Comparison of ENCODE assay signal across 11 cellular contexts in the genomic region with DNA sequence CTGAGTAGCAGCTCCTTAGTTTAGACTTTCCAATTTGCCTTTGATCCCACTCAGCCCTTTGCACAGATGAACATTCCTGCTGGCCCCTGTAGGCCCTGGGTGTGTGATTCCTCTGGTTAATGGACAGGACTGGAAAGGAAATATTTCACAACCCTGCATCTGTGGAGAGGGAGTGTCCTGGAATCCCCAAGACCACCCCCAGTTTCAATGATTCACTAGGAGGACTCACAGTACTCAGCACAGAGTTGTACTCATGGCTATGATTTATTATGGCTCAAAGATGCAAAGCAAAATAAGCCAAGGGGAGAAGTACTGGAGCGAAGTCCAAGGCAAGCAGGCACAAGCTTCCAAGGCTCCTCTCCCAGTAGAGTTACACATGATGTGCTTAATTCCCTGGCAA. TPM values are rescaled to one million over a fixed set of nuclear protein-coding genes. Genes with fewer than 3 reads are reported as not detected.
DNase-seq lines count a peak whose midpoint lies in the region; TF ChIP-seq lines count a peak whose summit lies in the region.
"Had no signal": no experiment of that assay in that cellular context is flagged by ENCODE, and none has a peak within 500 bp of the region (broad histone marks: within the 10 kb centered on the region; RNA-seq: fewer than 3 reads in every experiment).

No MANE protein-coding gene starts in this region.

- TF ChIP-seq CTCF in AG09309 (IDR thresholded peaks at IDR 0.05; ENCODE audit: control insufficient read depth, insufficient read depth, low read depth, low read length, missing control alignments) = no peak
- no peak for TF ChIP-seq CTCF in neural progenitor cell (IDR thresholded peaks at IDR 0.05)

- H3K27me3 ChIP-seq in neural progenitor cell = no peaks in the 10 kb centered on the region

- no peak overlapping the region for H2AFZ ChIP-seq in neural progenitor cell (replicated peaks)

- H3K9me3 Mint-ChIP-seq in neural progenitor cell = no peaks in the 10 kb centered on the region
- H3K9me3 Mint-ChIP-seq: activated naive CD4-positive, alpha-beta T cell treated with anti-CD3 and anti-CD28 coated beads, Interleukin-2, amount 50 U/mL, for 24 hours; CD4-positive, CD25-positive, alpha-beta regulatory T cell had no signal

- no peak overlapping the region for H3K9ac ChIP-seq in neural progenitor cell

- H3K27ac ChIP-seq in neural progenitor cell = no peak overlapping the region

- H3K4me1 ChIP-seq in neural progenitor cell = peaks cover 3% of the 10 kb centered on the region

- peaks cover 7% of the 10 kb centered on the region for H3K36me3 Mint-ChIP-seq in neural progenitor cell
- H3K36me3 Mint-ChIP-seq: activated naive CD4-positive, alpha-beta T cell treated with anti-CD3 and anti-CD28 coated beads, Interleukin-2, amount 50 U/mL, for 24 hours had no signal

- DNase-seq in AG09309 (ENCODE audit: low read depth) (peak; percentile 84), RPMI7951 (ENCODE audit: low read depth) (peak; percentile 76), fibroblast of peridontal ligament (ENCODE audit: extremely low read depth) (peak; percentile 87), non-pigmented ciliary epithelial cell (ENCODE audit: low read depth) (peak; percentile 74), neural progenitor cell (ENCODE audit: low spot score) (no peak), T-helper 1 cell (no peak), NCI-H2029 (lab: John Stamatoyannopoulos, UW) (no peak)
- DNase-seq in activated CD4-positive, alpha-beta T cell treated with anti-CD3 and anti-CD28 coated beads for 1 hour = no peak
- DNase-seq: CD4-positive, CD25-positive, alpha-beta regulatory T cell; NCI-H146 had no signal

- no peaks in the 10 kb centered on the region for H3F3A ChIP-seq in neural progenitor cell (ENCODE audit: low read depth)

- no peaks in the 10 kb centered on the region for H4K20me1 ChIP-seq in neural progenitor cell (ENCODE audit: low read depth)

- H3K4me3 ChIP-seq in AG09309 (ENCODE audit: control insufficient read depth, low read depth, low read length) (no peak overlapping the region), neural progenitor cell (no peak overlapping the region)

- no peaks in the 10 kb centered on the region for H3K9me3 ChIP-seq in neural progenitor cell (ENCODE audit: low read depth)

- no peak overlapping the region for H3K4me3 Mint-ChIP-seq in neural progenitor cell
- H3K4me3 Mint-ChIP-seq: activated naive CD4-positive, alpha-beta T cell treated with anti-CD3 and anti-CD28 coated beads, Interleukin-2, amount 50 U/mL, for 24 hours; CD4-positive, CD25-positive, alpha-beta regulatory T cell had no signal

- H3K27ac Mint-ChIP-seq in neural progenitor cell = no peak overlapping the region
- H3K27ac Mint-ChIP-seq: activated naive CD4-positive, alpha-beta T cell treated with anti-CD3 and anti-CD28 coated beads, Interleukin-2, amount 50 U/mL, for 24 hours had no signal

- peaks cover 10% of the 10 kb centered on the region for H3K4me1 Mint-ChIP-seq in neural progenitor cell
- H3K4me1 Mint-ChIP-seq: activated naive CD4-positive, alpha-beta T cell treated with anti-CD3 and anti-CD28 coated beads, Interleukin-2, amount 50 U/mL, for 24 hours had no signal

- peaks cover 36% of the 10 kb centered on the region for H3K79me2 ChIP-seq in neural progenitor cell (ENCODE audit: low read depth)

- H3K27me3 Mint-ChIP-seq in neural progenitor cell (ENCODE audit: insufficient read depth, low read depth) = no peaks in the 10 kb centered on the region
- H3K27me3 Mint-ChIP-seq: activated naive CD4-positive, alpha-beta T cell treated with anti-CD3 and anti-CD28 coated beads, Interleukin-2, amount 50 U/mL, for 24 hours; CD4-positive, CD25-positive, alpha-beta regulatory T cell had no signal

- H3K4me2 ChIP-seq in neural progenitor cell = no peak overlapping the region

- H3K36me3 ChIP-seq in neural progenitor cell = no peaks in the 10 kb centered on the region

RNA-seq across cellular contexts. Expression of gene TJP2, which starts 42.4 kb away (rescaled TPM):
- total RNA-seq in RPMI7951 (2014; rRNA removed; shearing (Covaris generic)) = 18.3 and 19.3 TPM in 2 replicates
- 35.5 and 60.6 TPM in 2 replicates for total RNA-seq in neural progenitor cell (ENCODE audit: low replicate concordance)

Comparison
In these comparisons a context has a peak if more than half of its experiments do, and no peak if none do; other contexts are left out.
1. DNase-seq: peak in AG09309 (single experiment), RPMI7951 (single experiment), fibroblast of peridontal ligament (single experiment) and non-pigmented ciliary epithelial cell (single experiment); none in neural progenitor cell (single experiment), T-helper 1 cell (0 of 5), activated CD4-positive, alpha-beta T cell treated with anti-CD3 and anti-CD28 coated beads for 1 hour (single experiment) and NCI-H2029 (single experiment).